ENCODE assay signal across 9 cellular contexts in genomic region chrX:48468247-48468671, GRCh38. TPM values are rescaled to one million over a fixed set of nuclear protein-coding genes. Genes with fewer than 3 reads are reported as not detected.
DNase-seq lines count a peak whose midpoint lies in the region; ATAC-seq and TF ChIP-seq lines count a peak whose summit lies in the region.
"Had no signal": no experiment of that assay in that cellular context is flagged by ENCODE, and none has a peak within 500 bp of the region (broad histone marks: within the 10 kb centered on the region; RNA-seq: fewer than 3 reads in every experiment).

No MANE protein-coding gene starts in this region.

- peak overlapping the region; percentile 85 for H3K4me3 ChIP-seq in CD4-positive, CD25-positive, alpha-beta regulatory T cell (ENCODE audit: low read depth, low read length)
- peak overlapping the region; percentile 30 for H3K4me3 ChIP-seq in fibroblast of villous mesenchyme (ENCODE audit: low read depth, low read length)

- no peaks in the 10 kb centered on the region for H3K9me3 Mint-ChIP-seq in CD4-positive, CD25-positive, alpha-beta regulatory T cell
- no peaks in the 10 kb centered on the region for H3K9me3 Mint-ChIP-seq in activated CD4-positive, alpha-beta memory T cell treated with anti-CD3 and anti-CD28 coated beads, Interleukin-2, amount 10 ng/mL, durations not matched to agents 7 days and 5 days

- ATAC-seq in CD4-positive, CD25-positive, alpha-beta regulatory T cell (ENCODE audit: low read depth in 2 of 2), result peak; percentile 45 to 52
- peak; percentile 51 for ATAC-seq in HG02973 (IDR thresholded peaks at IDR 0.05; ENCODE audit: unreplicated experiment)
- no peak for ATAC-seq in GM18502 (IDR thresholded peaks at IDR 0.05; ENCODE audit: poor library complexity, unreplicated experiment)
- ATAC-seq in GM19035 (IDR thresholded peaks at IDR 0.05; ENCODE audit: unreplicated experiment), result no peak

- no peaks in the 10 kb centered on the region for H3K27me3 Mint-ChIP-seq in CD4-positive, CD25-positive, alpha-beta regulatory T cell
- no peaks in the 10 kb centered on the region for H3K27me3 Mint-ChIP-seq in activated CD4-positive, alpha-beta memory T cell treated with anti-CD3 and anti-CD28 coated beads, Interleukin-2, amount 10 ng/mL, durations not matched to agents 7 days and 5 days

- H3K4me3 Mint-ChIP-seq in CD4-positive, CD25-positive, alpha-beta regulatory T cell, result peak overlapping the region; percentile 87 to 97 (median 92)
- H3K4me3 Mint-ChIP-seq in activated CD4-positive, alpha-beta memory T cell treated with anti-CD3 and anti-CD28 coated beads, Interleukin-2, amount 10 ng/mL, durations not matched to agents 7 days and 5 days, result peak overlapping the region; percentile 96

- peaks cover 11% of the 10 kb centered on the region for H3K36me3 Mint-ChIP-seq in CD4-positive, CD25-positive, alpha-beta regulatory T cell
- peaks cover 38% of the 10 kb centered on the region for H3K36me3 Mint-ChIP-seq in activated CD4-positive, alpha-beta memory T cell treated with anti-CD3 and anti-CD28 coated beads, Interleukin-2, amount 10 ng/mL, durations not matched to agents 7 days and 5 days (ENCODE audit: low read depth)

- H3K9me3 ChIP-seq in CD4-positive, CD25-positive, alpha-beta regulatory T cell (ENCODE audit: control insufficient read depth in 2 of 2, low read length in 2 of 2), result no peaks in the 10 kb centered on the region

- CTCF ChIA-PET in activated CD4-positive, alpha-beta memory T cell treated with anti-CD3 and anti-CD28 coated beads, Interleukin-2, amount 10 ng/mL, durations not matched to agents 7 days and 5 days (lab: Charles Lee), result interaction anchor here (1.6 to 3.6 kb wide), 2 partner anchors 40 to 72 kb away, joined by 3 to 17 read pairs; partner anchors contain the start of genes PORCN and TBC1D25

- peak in 2 of 3 donors; percentile 7 to 57 for DNase-seq in CD4-positive, CD25-positive, alpha-beta regulatory T cell
- DNase-seq in activated CD4-positive, alpha-beta memory T cell treated with anti-CD3 and anti-CD28 coated beads, Interleukin-2, amount 10 ng/mL, durations not matched to agents 7 days and 5 days, result peak; percentile 41
- DNase-seq in fibroblast of villous mesenchyme (ENCODE audit: low read depth) (no peak), hepatic stellate cell (ENCODE audit: low spot score) (no peak)
- DNase-seq in stimulated activated CD4-positive, alpha-beta T cell treated with anti-CD3 and anti-CD28 coated beads, Interleukin-4, amount 100 ng/mL, for 4 hours, result peak; percentile 59

- H3K36me3 ChIP-seq in CD4-positive, CD25-positive, alpha-beta regulatory T cell (ENCODE audit: control insufficient read depth, insufficient read depth, low read length), result no peaks in the 10 kb centered on the region

- no peaks in the 10 kb centered on the region for H3K27me3 ChIP-seq in CD4-positive, CD25-positive, alpha-beta regulatory T cell (ENCODE audit: control insufficient read depth, insufficient read depth, low read length)

- no peak overlapping the region for H3K27ac ChIP-seq in CD4-positive, CD25-positive, alpha-beta regulatory T cell (ENCODE audit: insufficient read depth, low read length, poor library complexity, severe bottlenecking)

- H3K4me1 Mint-ChIP-seq in CD4-positive, CD25-positive, alpha-beta regulatory T cell, result peaks cover 5 to 40% (median 16%) of the 10 kb centered on the region in 4 donors
- H3K4me1 Mint-ChIP-seq in activated CD4-positive, alpha-beta memory T cell treated with anti-CD3 and anti-CD28 coated beads, Interleukin-2, amount 10 ng/mL, durations not matched to agents 7 days and 5 days, result peaks cover 45% of the 10 kb centered on the region

- H3K27ac Mint-ChIP-seq in CD4-positive, CD25-positive, alpha-beta regulatory T cell, result peak overlapping the region; percentile 90 to 97 (median 95)
- peak overlapping the region; percentile 90 for H3K27ac Mint-ChIP-seq in activated CD4-positive, alpha-beta memory T cell treated with anti-CD3 and anti-CD28 coated beads, Interleukin-2, amount 10 ng/mL, durations not matched to agents 7 days and 5 days

- TF ChIP-seq CTCF in fibroblast of villous mesenchyme (IDR thresholded peaks at IDR 0.05; ENCODE audit: insufficient read depth, low read depth, low read length), result no peak

- H3K4me1 ChIP-seq in CD4-positive, CD25-positive, alpha-beta regulatory T cell (ENCODE audit: control insufficient read depth, insufficient read depth, low read length, poor library complexity, severe bottlenecking), result peaks cover 25% of the 10 kb centered on the region

- POLR2A ChIA-PET in activated CD4-positive, alpha-beta memory T cell treated with anti-CD3 and anti-CD28 coated beads, Interleukin-2, amount 10 ng/mL, durations not matched to agents 7 days and 5 days (lab: Charles Lee), result interaction anchor here (0.9 to 3.9 kb wide), 5 partner anchors 11 to 268 kb away, joined by 3 to 20 read pairs (median 8); partner anchors contain the start of genes EBP, RBM3 and TBC1D25

RNA-seq across cellular contexts. Expression of gene SLC38A5, which starts 1.8 kb away (rescaled TPM):
- 23.3 TPM for total RNA-seq in CD4-positive, CD25-positive, alpha-beta regulatory T cell
- polyA plus RNA-seq in CD4-positive, CD25-positive, alpha-beta regulatory T cell, result 10 to 100 TPM; 12.9 to 23.7 (median 19.3) TPM
- 10 to 100 TPM; 76.4 to 82.4 TPM for total RNA-seq in activated CD4-positive, alpha-beta memory T cell treated with anti-CD3 and anti-CD28 coated beads, Interleukin-2, amount 10 ng/mL, durations not matched to agents 7 days and 5 days
- total RNA-seq in fibroblast of villous mesenchyme, result 4.2 and 12.5 TPM in 2 replicates

RNA-seq across cellular contexts. Expression of gene FTSJ1, which starts 7.7 kb away (rescaled TPM):
- 64.5 TPM for total RNA-seq in CD4-positive, CD25-positive, alpha-beta regulatory T cell
- polyA plus RNA-seq in CD4-positive, CD25-positive, alpha-beta regulatory T cell, result 10 to 100 TPM; 57.9 to 73.1 (median 64.4) TPM
- total RNA-seq in activated CD4-positive, alpha-beta memory T cell treated with anti-CD3 and anti-CD28 coated beads, Interleukin-2, amount 10 ng/mL, durations not matched to agents 7 days and 5 days, result 10 to 100 TPM; 57.6 to 60.1 TPM
- 53.5 and 74.4 TPM in 2 replicates for total RNA-seq in fibroblast of villous mesenchyme

RNA-seq across cellular contexts. Expression of gene PORCN, which starts 40.5 kb away (rescaled TPM):
- total RNA-seq in CD4-positive, CD25-positive, alpha-beta regulatory T cell, result 18.5 TPM
- polyA plus RNA-seq in CD4-positive, CD25-positive, alpha-beta regulatory T cell, result 10 to 100 TPM in 1 of 4 donors, 1 to 10 TPM in 3; 8.1 to 11.9 (median 9.4) TPM
- 10 to 100 TPM; 26.1 to 29.2 TPM for total RNA-seq in activated CD4-positive, alpha-beta memory T cell treated with anti-CD3 and anti-CD28 coated beads, Interleukin-2, amount 10 ng/mL, durations not matched to agents 7 days and 5 days
- 6.5 and 8.4 TPM in 2 replicates for total RNA-seq in fibroblast of villous mesenchyme

RNA-seq across cellular contexts. Expression of gene EBP, which starts 53.3 kb away (rescaled TPM):
- 56.8 TPM for total RNA-seq in CD4-positive, CD25-positive, alpha-beta regulatory T cell
- polyA plus RNA-seq in CD4-positive, CD25-positive, alpha-beta regulatory T cell, result 100 to 1,000 TPM in 3 of 4 donors, 10 to 100 TPM in 1; 88.4 to 126 (median 109) TPM
- 100 to 1,000 TPM; 446 to 461 TPM for total RNA-seq in activated CD4-positive, alpha-beta memory T cell treated with anti-CD3 and anti-CD28 coated beads, Interleukin-2, amount 10 ng/mL, durations not matched to agents 7 days and 5 days
- 126 and 200 TPM in 2 replicates for total RNA-seq in fibroblast of villous mesenchyme

RNA-seq across cellular contexts. Expression of gene SSX4B, which starts 56.5 kb away (rescaled TPM):
- total RNA-seq in CD4-positive, CD25-positive, alpha-beta regulatory T cell, result not detected
- not detected for polyA plus RNA-seq in CD4-positive, CD25-positive, alpha-beta regulatory T cell
- total RNA-seq in activated CD4-positive, alpha-beta memory T cell treated with anti-CD3 and anti-CD28 coated beads, Interleukin-2, amount 10 ng/mL, durations not matched to agents 7 days and 5 days, result not detected
- total RNA-seq in fibroblast of villous mesenchyme, result not detected in 2 replicates
- total RNA-seq: liver had no signal
- polyA plus RNA-seq: liver had no signal

Comparison
In these comparisons a context has a peak if more than half of its experiments do, and no peak if none do; other contexts are left out.
1. ATAC-seq: peak in CD4-positive, CD25-positive, alpha-beta regulatory T cell (2 of 2) and HG02973 (single experiment); none in GM18502 (single experiment) and GM19035 (single experiment).
2. DNase-seq: peak in CD4-positive, CD25-positive, alpha-beta regulatory T cell (2 of 3), activated CD4-positive, alpha-beta memory T cell treated with anti-CD3 and anti-CD28 coated beads, Interleukin-2, amount 10 ng/mL, durations not matched to agents 7 days and 5 days (single experiment) and stimulated activated CD4-positive, alpha-beta T cell treated with anti-CD3 and anti-CD28 coated beads, Interleukin-4, amount 100 ng/mL, for 4 hours (2 of 2); none in fibroblast of villous mesenchyme (single experiment) and hepatic stellate cell (single experiment).